14 cellular contexts compared by ENCODE assay signal in genomic region chr1:91720044-91720443, GRCh38.
DNase-seq lines count a peak whose midpoint lies in the region; ATAC-seq and TF ChIP-seq lines count a peak whose summit lies in the region.
"Had no signal": no experiment of that assay in that cellular context is flagged by ENCODE, and none has a peak within 500 bp of the region (broad histone marks: within the 10 kb centered on the region; RNA-seq: fewer than 3 reads in every experiment).

No MANE protein-coding gene starts in this region.

- H3K4me3 Mint-ChIP-seq in natural killer cell: no peak overlapping the region
- H3K4me3 Mint-ChIP-seq: CD14-positive monocyte; CD8-positive, alpha-beta T cell had no signal

- no peak for DNase-seq in natural killer cell
- no peak for DNase-seq in spleen
- DNase-seq in NCI-H446 treated with DMSO at 0.1 percent for 48 hours (lab: John Stamatoyannopoulos, UW): no peak
- DNase-seq in head of caudate nucleus: no peak
- DNase-seq in cortex of kidney (lab: John Stamatoyannopoulos, UW): no peak
- DNase-seq: CD8-positive, alpha-beta T cell; COR-L47; DMS153; DMS79 treated with DMSO at 0.1 percent for 48 hours; EL; GM23248 had no signal

- H3K36me3 Mint-ChIP-seq in natural killer cell: peaks cover 23% of the 10 kb centered on the region
- H3K36me3 Mint-ChIP-seq: CD14-positive monocyte had no signal

- TF ChIP-seq CTCF in gastroesophageal sphincter (IDR thresholded peaks at IDR 0.05) (no peak), natural killer cell (IDR thresholded peaks at IDR 0.05) (no peak), spleen (IDR thresholded peaks at IDR 0.05 in 8 of 11, conservative IDR thresholded peaks at IDR 0.05 in 3 of 11) (no peak)

- TF ChIP-seq EP300 in gastroesophageal sphincter (IDR thresholded peaks at IDR 0.05): no peak

- H3K4me1 ChIP-seq in gastroesophageal sphincter: peaks cover 6 to 17% (median 7%) of the 10 kb centered on the region in 3 donors
- H3K4me1 ChIP-seq in spleen: peaks cover 0 to 8% (median under 1%) of the 10 kb centered on the region in 6 donors

- H3K27me3 ChIP-seq in gastroesophageal sphincter: no peaks in the 10 kb centered on the region
- no peaks in the 10 kb centered on the region for H3K27me3 ChIP-seq in spleen (replicated peaks in 1 of 7)

- H3K36me3 ChIP-seq in gastroesophageal sphincter (peaks cover 7 to 73% of the 10 kb centered on the region in 2 donors), spleen (peaks cover 0 to 83% (median 32%) of the 10 kb centered on the region in 6 donors)

- WGBS in gastroesophageal sphincter (ENCODE audit: low coverage in 1 of 2), 2 donors: 80 to 83% methylated on average over 1 to 3 of the region's 5 CpGs
- 63 to 85% (median 75%) methylated on average over 5 of the region's 5 CpGs for WGBS in spleen, 5 donors

- peaks cover 31 to 34% of the 10 kb centered on the region in 2 donors for H3K4me1 Mint-ChIP-seq in natural killer cell

- H3K27ac Mint-ChIP-seq in natural killer cell: peak overlapping the region; percentile 27 to 99
- H3K27ac Mint-ChIP-seq: CD14-positive monocyte; CD8-positive, alpha-beta T cell had no signal

- peak overlapping the region in 3 of 4 donors; percentile 19 to 67 (median 37) for H3K27ac ChIP-seq in gastroesophageal sphincter
- peak overlapping the region in 7 of 8 donors; percentile 1 to 60 (median 13) for H3K27ac ChIP-seq in spleen
- H3K27ac ChIP-seq: GM23248 had no signal

- H3K4me3 ChIP-seq in gastroesophageal sphincter (no peak overlapping the region), spleen (no peak overlapping the region)
- H3K4me3 ChIP-seq: GM23248 had no signal

- intact Hi-C loops in natural killer cell (cut with micrococcal nuclease): no loop called here
- intact Hi-C loops in spleen (cut with DNase I; ENCODE audit: low total_unique reads): no loop called here
- intact Hi-C loops in head of caudate nucleus (cut with DNase I): no loop called here

- no peaks in the 10 kb centered on the region for H3K9me3 Mint-ChIP-seq in natural killer cell
- H3K9me3 Mint-ChIP-seq: CD14-positive monocyte; CD8-positive, alpha-beta T cell had no signal

- H3K9me3 ChIP-seq in gastroesophageal sphincter: no peaks in the 10 kb centered on the region
- H3K9me3 ChIP-seq in spleen: no peaks in the 10 kb centered on the region

- ATAC-seq in gastroesophageal sphincter (no peak), natural killer cell (no peak)
- ATAC-seq: CD8-positive, alpha-beta T cell; HCT116 had no signal

- no peaks in the 10 kb centered on the region for H3K27me3 Mint-ChIP-seq in natural killer cell (ENCODE audit: low read depth in 2 of 2)

- TF ChIP-seq POLR2A in gastroesophageal sphincter (IDR thresholded peaks at IDR 0.05) (no peak), spleen (IDR thresholded peaks at IDR 0.05) (no peak)
